11 cellular contexts compared by ENCODE assay signal in the genomic region with DNA sequence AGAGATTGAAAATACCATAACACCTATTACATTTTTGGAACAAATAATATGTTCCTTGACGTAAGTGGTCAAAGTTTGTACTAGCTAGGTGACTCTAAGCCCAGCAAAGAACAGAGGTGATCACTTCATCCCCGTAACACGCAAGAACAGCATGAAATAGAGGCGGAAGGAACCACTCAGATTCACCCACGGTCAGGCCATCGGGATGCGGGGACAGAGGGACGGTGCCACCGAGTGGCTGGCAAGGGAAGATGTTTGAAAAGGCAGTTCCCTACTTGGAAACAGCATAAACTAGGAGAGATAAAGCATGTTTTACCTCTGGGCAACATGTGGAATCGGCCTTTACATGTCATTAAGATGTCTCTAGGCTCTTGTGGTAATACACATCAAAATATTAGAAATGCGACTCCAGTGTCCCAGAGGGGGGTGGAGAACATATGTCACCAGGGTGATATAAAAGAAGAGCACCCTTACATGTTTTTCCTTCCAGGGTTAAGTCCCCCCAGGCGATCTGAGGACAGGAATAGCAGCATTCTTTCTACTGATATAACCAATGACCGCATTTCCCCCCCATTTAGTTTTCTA.
DNase-seq lines count a peak whose midpoint lies in the region; ATAC-seq, FAIRE-seq and TF ChIP-seq lines count a peak whose summit lies in the region.
"Had no signal": no experiment of that assay in that cellular context is flagged by ENCODE, and none has a peak within 500 bp of the region (broad histone marks: within the 10 kb centered on the region; RNA-seq: fewer than 3 reads in every experiment).

No MANE protein-coding gene starts in this region.

- TF ChIP-seq CTCF in HFFc6 (IDR thresholded peaks at IDR 0.05) (peak; percentile 27; the same call in 1 of the 2 replicates), GM12878 (IDR thresholded peaks at IDR 0.05 in 2 of 3, conservative IDR thresholded peaks at IDR 0.05 in 1 of 3; ENCODE audit: control insufficient read depth in 2 of 3, extremely low read depth in 1 of 3, insufficient read depth in 1 of 3, low read depth in 3 of 3, low read length in 3 of 3) (peak; percentile 40 to 55 (median 44); a peak in 3 of 6 replicates)

- CTCF ChIA-PET in GM12878 (lab: Yijun Ruan, JAX), result no interaction called here

- no peaks in the 10 kb centered on the region; a peak in 1 of 4 replicates for H3K36me3 ChIP-seq in GM12878 (ENCODE audit: control insufficient read depth in 2 of 2, insufficient read depth in 2 of 2, low read length in 1 of 2)

- BruUV-seq in GM12878 (replicated peaks; lab: Mats Ljungman, UMichigan), result no TSS peak

- TF ChIP-seq RAD21 in GM12878 (IDR thresholded peaks at IDR 0.05; ENCODE audit: insufficient read depth, low read depth, low read length), result peak; percentile 68

- in situ Hi-C loops in GM12878 (cut with MboI), result loop anchor here (10.0 kb wide), 1 partner anchor 505 kb away; no protein-coding TSS in a partner anchor

- no peaks in the 10 kb centered on the region for H3K9me3 ChIP-seq in GM12878 (replicated peaks; ENCODE audit: control insufficient read depth, insufficient read depth, low read length)
- H3K9me3 ChIP-seq: esophagus muscularis mucosa had no signal

- no peaks in the 10 kb centered on the region for H3K4me1 ChIP-seq in GM12878 (ENCODE audit: control insufficient read depth, insufficient read depth, low read length)

- H3K27me3 Mint-ChIP-seq in HFFc6 (ENCODE audit: insufficient read depth), result peaks cover 3% of the 10 kb centered on the region; the same call in 1 of the 2 replicates
- H3K27me3 Mint-ChIP-seq: stimulated activated naive CD8-positive, alpha-beta T cell treated with anti-CD3 and anti-CD28 coated beads, Interleukin-15, Interleukin-2, amounts not matched to agents 100 ng/mL and 50 ng/mL, for 24 hours had no signal

- intact Hi-C loops in GM12878 (cut with micrococcal nuclease; ENCODE audit: unreplicated experiment), result no loop called here

- ATAC-seq in GM12878, result peak; percentile 54; the same call in 2 of the 3 replicates
- no peak for ATAC-seq in HG03135 (IDR thresholded peaks at IDR 0.05; ENCODE audit: unreplicated experiment)
- no peak for ATAC-seq in stimulated activated effector memory CD8-positive, alpha-beta T cell treated with anti-CD3 and anti-CD28 coated beads, Interleukin-12 subunit alpha, Interleukin-12 subunit beta, amount 100 ng/mL, for 72 hours

- FAIRE-seq in GM12878 (lab: Jason Lieb, UNC), result no peak

- 56% methylated on average over 13 of the region's 13 CpGs for WGBS in GM12878 (ENCODE audit: insufficient coverage, insufficient replicate concordance, low lambda C conversion rate, missing lambda C conversion rate)

- SMC1A ChIA-PET in GM12878 (lab: Charles Lee; ENCODE audit: uncharacterized antibody, unreplicated experiment), result no interaction called here

- no peaks in the 10 kb centered on the region for H3K36me3 Mint-ChIP-seq in HFFc6 (ENCODE audit: low read depth)
- H3K36me3 Mint-ChIP-seq in stimulated activated effector memory CD8-positive, alpha-beta T cell treated with anti-CD3 and anti-CD28 coated beads, Interleukin-12 subunit alpha, Interleukin-12 subunit beta, amount 100 ng/mL, for 72 hours, result peaks cover 17% of the 10 kb centered on the region

- no peak overlapping the region for H3K4me3 ChIP-seq in GM12878
- H3K4me3 ChIP-seq: esophagus muscularis mucosa had no signal

- H3K9me3 Mint-ChIP-seq in HFFc6, result no peaks in the 10 kb centered on the region
- H3K9me3 Mint-ChIP-seq in stimulated activated effector memory CD8-positive, alpha-beta T cell treated with anti-CD3 and anti-CD28 coated beads, Interleukin-12 subunit alpha, Interleukin-12 subunit beta, amount 100 ng/mL, for 72 hours, result no peaks in the 10 kb centered on the region
- H3K9me3 Mint-ChIP-seq: stimulated activated naive CD8-positive, alpha-beta T cell treated with anti-CD3 and anti-CD28 coated beads, Interleukin-15, Interleukin-2, amounts not matched to agents 100 ng/mL and 50 ng/mL, for 24 hours had no signal

- TF ChIP-seq POLR2A in GM12878 (IDR thresholded peaks at IDR 0.05; ENCODE audit: low read depth, low read length), result no peak

- H3K4me1 Mint-ChIP-seq in HFFc6 (ENCODE audit: low read depth), result no peaks in the 10 kb centered on the region
- no peaks in the 10 kb centered on the region for H3K4me1 Mint-ChIP-seq in stimulated activated effector memory CD8-positive, alpha-beta T cell treated with anti-CD3 and anti-CD28 coated beads, Interleukin-12 subunit alpha, Interleukin-12 subunit beta, amount 100 ng/mL, for 72 hours

- no peaks in the 10 kb centered on the region for H3K27me3 ChIP-seq in GM12878 (replicated peaks in 1 of 2; ENCODE audit: control insufficient read depth in 2 of 2, insufficient read depth in 2 of 2, low read length in 1 of 2)
- H3K27me3 ChIP-seq: esophagus muscularis mucosa had no signal

- POLR2A ChIA-PET in GM12878 (lab: Charles Lee), result no interaction called here

- no peak overlapping the region for H3K9ac ChIP-seq in GM12878 (ENCODE audit: control insufficient read depth, insufficient read depth, low read length)

- no peak overlapping the region for H3K4me3 Mint-ChIP-seq in HFFc6
- no peak overlapping the region for H3K4me3 Mint-ChIP-seq in stimulated activated effector memory CD8-positive, alpha-beta T cell treated with anti-CD3 and anti-CD28 coated beads, Interleukin-12 subunit alpha, Interleukin-12 subunit beta, amount 100 ng/mL, for 72 hours
- H3K4me3 Mint-ChIP-seq: stimulated activated naive CD8-positive, alpha-beta T cell treated with anti-CD3 and anti-CD28 coated beads, Interleukin-15, Interleukin-2, amounts not matched to agents 100 ng/mL and 50 ng/mL, for 24 hours had no signal

- no peak overlapping the region for H3K27ac Mint-ChIP-seq in HFFc6
- H3K27ac Mint-ChIP-seq in stimulated activated effector memory CD8-positive, alpha-beta T cell treated with anti-CD3 and anti-CD28 coated beads, Interleukin-12 subunit alpha, Interleukin-12 subunit beta, amount 100 ng/mL, for 72 hours, result no peak overlapping the region

- RAD21 ChIA-PET in GM12878 (lab: Charles Lee; ENCODE audit: unreplicated experiment), result no interaction called here

- H3K4me2 ChIP-seq in GM12878 (ENCODE audit: control insufficient read depth, insufficient read depth), result no peak overlapping the region

- peak; percentile 4 for DNase-seq in DMS114 treated with DMSO at 0.1 percent for 48 hours (lab: John Stamatoyannopoulos, UW; ENCODE audit: unreplicated experiment)
- DNase-seq in HFFc6, result no peak
- no peak for DNase-seq in GM12878 (ENCODE audit: low read depth, low spot score)
- peak; percentile 18 for DNase-seq in myocyte (ENCODE audit: low read depth)
- DNase-seq in dedifferentiated amniotic fluid mesenchymal stem cell (ENCODE audit: extremely low spot score), result no peak
- no peak for DNase-seq in NCI-H1436 (lab: John Stamatoyannopoulos, UW)
- no peak for DNase-seq in stimulated activated effector memory CD8-positive, alpha-beta T cell treated with anti-CD3 and anti-CD28 coated beads, Interleukin-12 subunit alpha, Interleukin-12 subunit beta, amount 100 ng/mL, for 72 hours (ENCODE audit: low spot score in 2 of 2)
- DNase-seq: occipital lobe had no signal

- no peaks in the 10 kb centered on the region for H3K79me2 ChIP-seq in GM12878 (ENCODE audit: control insufficient read depth, insufficient read depth, low read length)

- H3K27ac ChIP-seq in GM12878 (ENCODE audit: control insufficient read depth, insufficient read depth), result no peak overlapping the region
- H3K27ac ChIP-seq: esophagus muscularis mucosa had no signal

- no peak overlapping the region for H2AFZ ChIP-seq in GM12878 (ENCODE audit: control insufficient read depth, low read depth, low read length)

- H4K20me1 ChIP-seq in GM12878 (ENCODE audit: control insufficient read depth, insufficient read depth), result no peaks in the 10 kb centered on the region

- TF ChIP-seq EP300 in GM12878 (IDR thresholded peaks at IDR 0.05; ENCODE audit: borderline replicate concordance in 1 of 2, control insufficient read depth in 1 of 2, low read depth in 2 of 2, low read length in 2 of 2), result no peak

TF ChIP-seq in GM12878, 131 proteins besides CTCF, POLR2A, EP300 and RAD21:
- no peak for TF ChIP-seq EED (IDR thresholded peaks at IDR 0.05; ENCODE audit: low read depth)
- peak; percentile 67; the same call in 1 of the 2 replicates for TF ChIP-seq SMC3 (IDR thresholded peaks at IDR 0.05; ENCODE audit: borderline replicate concordance, low read length)
TF ChIP-seq in GM12878: peak in this region for 1.

Comparison
In these comparisons a context has a peak if more than half of its experiments do, and no peak if none do; other contexts are left out.
1. DNase-seq: peak in DMS114 treated with DMSO at 0.1 percent for 48 hours (single experiment) and myocyte (single experiment); none in HFFc6 (single experiment), GM12878 (single experiment), dedifferentiated amniotic fluid mesenchymal stem cell (single experiment), NCI-H1436 (single experiment) and stimulated activated effector memory CD8-positive, alpha-beta T cell treated with anti-CD3 and anti-CD28 coated beads, Interleukin-12 subunit alpha, Interleukin-12 subunit beta, amount 100 ng/mL, for 72 hours (0 of 2).